ENCODE assay signal across 10 cellular contexts in the genomic region with DNA sequence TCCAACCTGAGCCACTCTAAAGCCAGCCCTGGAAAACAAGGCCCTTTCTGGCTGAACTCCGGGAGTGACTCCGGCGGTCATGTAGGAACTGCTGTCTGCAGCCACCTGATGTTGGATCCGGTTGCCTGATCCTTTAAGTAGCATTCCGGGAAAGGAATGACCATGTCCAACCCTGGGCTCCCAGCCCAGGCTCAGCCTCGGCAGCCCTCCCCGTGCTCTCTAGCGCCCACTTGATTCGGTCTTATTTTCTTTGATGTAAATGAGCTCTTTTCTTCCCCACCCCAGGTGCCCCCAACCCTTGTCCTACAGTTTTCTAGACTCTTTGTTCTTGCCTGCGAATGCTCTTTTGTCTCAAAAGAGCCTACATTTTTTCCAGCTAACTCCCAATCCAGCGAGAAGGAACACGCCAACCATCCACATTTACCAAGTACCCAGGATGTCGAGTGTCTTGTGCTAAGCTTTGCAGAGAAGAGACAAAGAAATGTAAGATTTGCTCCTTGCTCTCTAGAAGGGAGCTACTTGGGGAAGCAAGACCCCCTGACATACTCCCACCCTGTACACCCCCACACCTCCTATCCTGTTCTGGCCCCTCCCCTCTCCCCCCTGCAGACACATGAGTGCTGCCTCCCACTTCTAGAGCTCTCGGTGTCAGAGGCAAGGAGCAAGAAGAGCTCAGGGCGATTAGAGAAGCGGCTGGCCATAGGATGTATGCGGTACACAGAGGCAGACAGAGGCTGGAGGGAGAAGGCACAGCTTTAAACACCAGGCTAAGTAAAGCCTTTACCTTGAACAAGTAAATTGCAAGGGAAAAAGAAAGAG. TPM values are rescaled to one million over a fixed set of nuclear protein-coding genes. Genes with fewer than 3 reads are reported as not detected.
DNase-seq lines count a peak whose midpoint lies in the region; ATAC-seq and TF ChIP-seq lines count a peak whose summit lies in the region.
"Had no signal": no experiment of that assay in that cellular context is flagged by ENCODE, and none has a peak within 500 bp of the region (broad histone marks: within the 10 kb centered on the region; RNA-seq: fewer than 3 reads in every experiment).

No MANE protein-coding gene starts in this region.

- WGBS in IMR-90 (ENCODE audit: extremely low coverage in 2 of 2, insufficient read length in 1 of 2), 2 experiments, result 59% methylated on average over 8 of the region's 17 CpGs; no CpG with 5 or more reads in 1 of the 2 experiments
- WGBS in ectodermal cell, 2 experiments, result 5% methylated on average over 17 of the region's 17 CpGs
- WGBS in sigmoid colon, 2 donors, result 86 to 90% methylated on average over 17 of the region's 17 CpGs

- POLR2A ChIA-PET in IMR-90 (lab: Charles Lee; ENCODE audit: unreplicated experiment), result no interaction called here

- no peak overlapping the region for H3K4ac ChIP-seq in IMR-90 (ENCODE audit: low read depth, low read length)

- H3K27ac ChIP-seq in IMR-90 (ENCODE audit: insufficient read depth, low read length), result no peak overlapping the region
- H3K27ac ChIP-seq in ectodermal cell (ENCODE audit: insufficient read depth, low read depth, low read length, poor library complexity, severe bottlenecking), result peak overlapping the region; percentile 96
- H3K27ac ChIP-seq in sigmoid colon, result peak overlapping the region in 2 of 4 donors; percentile 29 to 45
- no peak overlapping the region for H3K27ac ChIP-seq in MM.1S (ENCODE audit: low read length)
- H3K27ac ChIP-seq: SK-N-MC had no signal

- H2AK5ac ChIP-seq in IMR-90 (ENCODE audit: low read depth, low read length), result no peak overlapping the region

- peaks cover 51% of the 10 kb centered on the region for H3K36me3 ChIP-seq in IMR-90 (ENCODE audit: control insufficient read depth, insufficient read depth, low read length)
- peaks cover 6% of the 10 kb centered on the region for H3K36me3 ChIP-seq in ectodermal cell (ENCODE audit: control insufficient read depth, insufficient read depth, low read length)
- peaks cover 13 to 81% (median 14%) of the 10 kb centered on the region in 4 donors for H3K36me3 ChIP-seq in sigmoid colon
- no peaks in the 10 kb centered on the region for H3K36me3 ChIP-seq in MM.1S (replicated peaks; ENCODE audit: insufficient read depth, low read length)

- dilution Hi-C loops in IMR-90 (cut with HindIII; ENCODE audit: low sequenced_read_pairs, unreplicated experiment), result no loop called here

- H3K9me3 ChIP-seq in IMR-90 (ENCODE audit: control insufficient read depth, insufficient read depth, low read length), result no peaks in the 10 kb centered on the region
- H3K9me3 ChIP-seq in ectodermal cell (ENCODE audit: control insufficient read depth, low read length), result no peaks in the 10 kb centered on the region
- no peaks in the 10 kb centered on the region for H3K9me3 ChIP-seq in sigmoid colon
- no peaks in the 10 kb centered on the region for H3K9me3 ChIP-seq in MM.1S (replicated peaks; ENCODE audit: insufficient read depth, low read length)

- 0 out of 2 replicates have a peak, but pooled peaks have one; percentile 17 for ATAC-seq in IMR-90 (ENCODE audit: low read depth)
- no peak for ATAC-seq in GM19035 (IDR thresholded peaks at IDR 0.05; ENCODE audit: unreplicated experiment)

- BruUV-seq in IMR-90 (replicated peaks; lab: Mats Ljungman, UMichigan), result no TSS peak

- no peaks in the 10 kb centered on the region for H4K20me1 ChIP-seq in IMR-90 (ENCODE audit: insufficient read depth, low read length)
- H4K20me1 ChIP-seq in MM.1S (ENCODE audit: insufficient read depth, low read length), result no peaks in the 10 kb centered on the region

- H2BK120ac ChIP-seq in IMR-90 (ENCODE audit: low read depth, low read length), result no peak overlapping the region

- H3K79me2 ChIP-seq in MM.1S (ENCODE audit: low read length), result no peaks in the 10 kb centered on the region

- no peak for TF ChIP-seq EP300 in sigmoid colon (IDR thresholded peaks at IDR 0.05)

- DNase-seq in IMR-90 (no peak), iris pigment epithelial cell (ENCODE audit: low read depth) (peak; percentile 21), sigmoid colon (peak; percentile 80), MM.1S (no peak), NCI-H146 treated with DMSO at 0.1 percent for 48 hours (lab: John Stamatoyannopoulos, UW; ENCODE audit: unreplicated experiment) (no peak)
- DNase-seq in stimulated activated CD4-positive, alpha-beta T cell treated with anti-CD3 and anti-CD28 coated beads, Interleukin-15, amount 100 ng/mL, for 24 hours, result no peak
- DNase-seq: activated naive CD4-positive, alpha-beta T cell treated with anti-CD3 and anti-CD28 coated beads for 36 hours had no signal

- intact Hi-C loops in IMR-90 (cut with micrococcal nuclease), result no loop called here
- intact Hi-C loops in sigmoid colon (cut with DNase I), result no loop called here

- H3F3A ChIP-seq in MM.1S (ENCODE audit: insufficient read depth, low read length), result peaks cover 19% of the 10 kb centered on the region

- no peaks in the 10 kb centered on the region for H3K9me1 ChIP-seq in IMR-90 (ENCODE audit: insufficient read depth, low read length)

- H3K4me3 ChIP-seq in IMR-90 (ENCODE audit: insufficient read depth, low read depth, low read length) (no peak overlapping the region), ectodermal cell (ENCODE audit: insufficient read depth, low read depth, low read length) (no peak overlapping the region), sigmoid colon (no peak overlapping the region), MM.1S (ENCODE audit: low read length) (no peak overlapping the region)
- H3K4me3 ChIP-seq: SK-N-MC had no signal

- H3K9ac ChIP-seq in IMR-90 (ENCODE audit: low read depth, low read length) (no peak overlapping the region), MM.1S (ENCODE audit: low read length) (no peak overlapping the region)

- no peaks in the 10 kb centered on the region for H3K79me1 ChIP-seq in IMR-90 (ENCODE audit: low read depth in 1 of 2, low read length in 2 of 2)

- no peak overlapping the region for H4K8ac ChIP-seq in IMR-90 (ENCODE audit: low read depth in 2 of 2, low read length in 2 of 2)

- H2BK5ac ChIP-seq in IMR-90 (ENCODE audit: low read depth, low read length, poor library complexity, severe bottlenecking), result no peak overlapping the region

- no peak overlapping the region for H3K14ac ChIP-seq in IMR-90 (replicated peaks; ENCODE audit: low read depth, low read length)

- H4K5ac ChIP-seq in IMR-90 (ENCODE audit: low read depth, low read length), result no peak overlapping the region

- H3K27me3 ChIP-seq in IMR-90 (ENCODE audit: control insufficient read depth, insufficient read depth, low read length) (no peaks in the 10 kb centered on the region), ectodermal cell (ENCODE audit: control insufficient read depth, insufficient read depth, low read length, poor library complexity, severe bottlenecking) (no peaks in the 10 kb centered on the region), sigmoid colon (no peaks in the 10 kb centered on the region), MM.1S (replicated peaks; ENCODE audit: insufficient read depth, low read length) (no peaks in the 10 kb centered on the region)

- H3K23ac ChIP-seq in IMR-90 (ENCODE audit: low read depth, low read length), result no peak overlapping the region

- H3K4me2 ChIP-seq in IMR-90 (ENCODE audit: low read depth, low read length), result no peak overlapping the region
- no peak overlapping the region for H3K4me2 ChIP-seq in MM.1S (ENCODE audit: low read depth, low read length)

- no peak overlapping the region for H2BK15ac ChIP-seq in IMR-90 (ENCODE audit: low read depth, low read length)

- H2BK20ac ChIP-seq in IMR-90 (ENCODE audit: low read depth, low read length), result no peak overlapping the region

- H3K4me1 ChIP-seq in IMR-90 (ENCODE audit: control insufficient read depth, insufficient read depth, low read length) (no peaks in the 10 kb centered on the region; the same call in 1 of the 2 replicates), ectodermal cell (ENCODE audit: control insufficient read depth, insufficient read depth, low read length) (peaks cover 22% of the 10 kb centered on the region), sigmoid colon (peaks cover 0 to 21% (median 14%) of the 10 kb centered on the region in 4 donors), MM.1S (ENCODE audit: low read length) (peaks cover 40% of the 10 kb centered on the region)

- no peak overlapping the region for H3K18ac ChIP-seq in IMR-90 (ENCODE audit: low read depth, low read length)

- H3K9me2 ChIP-seq in MM.1S (replicated peaks; ENCODE audit: insufficient read depth, low read length), result no peaks in the 10 kb centered on the region

- TF ChIP-seq POLR2A in IMR-90 (IDR thresholded peaks at IDR 0.05; ENCODE audit: low read depth, low read length) (no peak), sigmoid colon (IDR thresholded peaks at IDR 0.05) (no peak)

- in situ Hi-C loops in IMR-90 (cut with MboI; ENCODE audit: low sequenced_read_pairs), result no loop called here

- TF ChIP-seq RAD21 in IMR-90 (IDR thresholded peaks at IDR 0.05; ENCODE audit: low read length), result no peak

- H2AFZ ChIP-seq in IMR-90 (replicated peaks; ENCODE audit: low read length, poor library complexity), result no peak overlapping the region
- H2AFZ ChIP-seq in MM.1S (ENCODE audit: low read length), result no peak overlapping the region

- TF ChIP-seq CTCF in IMR-90 (conservative IDR thresholded peaks at IDR 0.05; ENCODE audit: low read depth, low read length), result no peak
- TF ChIP-seq CTCF in sigmoid colon (IDR thresholded peaks at IDR 0.05), result no peak
- no peak for TF ChIP-seq CTCF in MM.1S (IDR thresholded peaks at IDR 0.05; ENCODE audit: low read length)

- H4K91ac ChIP-seq in IMR-90 (ENCODE audit: insufficient read depth, low read depth, low read length), result no peak overlapping the region

- CTCF ChIA-PET in IMR-90 (lab: Yijun Ruan, JAX), result interaction anchor here (0.9 kb wide), 1 partner anchor 34 kb away, joined by 3 read pairs; no protein-coding TSS in a partner anchor

- no peak overlapping the region for H2AK9ac ChIP-seq in IMR-90 (replicated peaks; ENCODE audit: low read depth, low read length, poor library complexity)

- H3K56ac ChIP-seq in IMR-90 (ENCODE audit: extremely low read depth, insufficient read depth, low read length), result no peak overlapping the region

TF ChIP-seq in IMR-90, 13 proteins besides CTCF, POLR2A, EP300 and RAD21 (continues in another document):
- TF ChIP-seq SMC3 (IDR thresholded peaks at IDR 0.05; ENCODE audit: low read depth, low read length) (no peak), MAZ (IDR thresholded peaks at IDR 0.05; ENCODE audit: borderline replicate concordance, low read depth, low read length) (no peak), BHLHE40 (IDR thresholded peaks at IDR 0.05; ENCODE audit: low read depth, low read length) (no peak), RCOR1 (IDR thresholded peaks at IDR 0.05; ENCODE audit: insufficient replicate concordance, low read length) (no peak), NFE2L2 (IDR thresholded peaks at IDR 0.05; ENCODE audit: low read depth, low read length) (no peak)

RNA-seq across cellular contexts. Expression of gene COG7, which starts 53.8 kb away (rescaled TPM):
- total RNA-seq in IMR-90 (2012; rRNA removed) (25.6 and 28.5 TPM in 2 replicates), sigmoid colon (10 to 100 TPM; 12.0 to 25.5 (median 13.9) TPM)
- polyA plus RNA-seq in IMR-90 (2012; rRNA removed) (43.7 and 49.2 TPM in 2 replicates), sigmoid colon (10 to 100 TPM; 17.4 to 26.0 (median 19.4) TPM)
- polyA plus RNA-seq in IMR-90 (2012; cell fraction: cytosol; rRNA removed), result 22.4 and 39.2 TPM in 2 replicates
- polyA plus RNA-seq in IMR-90 (2012; cell fraction: nucleus; rRNA removed; ENCODE audit: low replicate concordance), result 79.3 and 108 TPM in 2 replicates
- 19.6 TPM for polyA plus RNA-seq in ectodermal cell (2013, experiment 1 of 4)
- polyA plus RNA-seq in ectodermal cell (2013, experiment 2 of 4), result 22.3 TPM
- 18.2 TPM for polyA plus RNA-seq in ectodermal cell (2013, experiment 3 of 4)
- 22.0 TPM for polyA plus RNA-seq in ectodermal cell (2013, experiment 4 of 4)

Comparison
In these comparisons a context has a peak if more than half of its experiments do, and no peak if none do; other contexts are left out.
1. DNase-seq: peak in iris pigment epithelial cell (single experiment) and sigmoid colon (single experiment); none in IMR-90 (single experiment), MM.1S (single experiment), stimulated activated CD4-positive, alpha-beta T cell treated with anti-CD3 and anti-CD28 coated beads, Interleukin-15, amount 100 ng/mL, for 24 hours (single experiment) and NCI-H146 treated with DMSO at 0.1 percent for 48 hours (single experiment).